1 cellular context compared by ENCODE assay signal in the genomic region with DNA sequence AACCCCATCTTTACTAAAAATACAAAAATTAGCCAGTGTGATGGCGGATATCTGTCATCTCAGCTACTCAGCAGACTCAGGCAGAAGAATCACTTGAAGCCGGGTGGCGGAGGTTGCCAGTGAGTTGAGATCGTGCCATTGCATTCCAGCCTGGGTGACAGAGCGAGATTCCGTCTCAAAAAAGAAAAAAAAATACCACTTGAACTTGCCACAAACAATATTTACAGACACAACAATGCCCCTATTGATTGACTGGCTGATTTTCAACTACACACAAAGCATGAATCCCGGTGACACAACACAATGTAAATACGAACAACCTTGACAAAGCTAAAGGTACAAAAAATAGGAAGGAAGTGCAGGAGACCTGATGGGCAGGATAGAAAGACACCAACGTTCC.
TF ChIP-seq lines count a peak whose summit lies in the region.

No MANE protein-coding gene starts in this region.

TF ChIP-seq in liver, 16 proteins besides CTCF, POLR2A, EP300 and RAD21 (continued from another document):
- TF ChIP-seq, protein P1, sequence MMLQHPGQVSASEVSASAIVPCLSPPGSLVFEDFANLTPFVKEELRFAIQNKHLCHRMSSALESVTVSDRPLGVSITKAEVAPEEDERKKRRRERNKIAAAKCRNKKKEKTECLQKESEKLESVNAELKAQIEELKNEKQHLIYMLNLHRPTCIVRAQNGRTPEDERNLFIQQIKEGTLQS (IDR thresholded peaks at IDR 0.05): no peak
- no peak for TF ChIP-seq JUND (IDR thresholded peaks at IDR 0.05)
- no peak for TF ChIP-seq TAF1 (conservative IDR thresholded peaks at IDR 0.05)
- no peak for TF ChIP-seq SP1 (IDR thresholded peaks at IDR 0.05)
- no peak for TF ChIP-seq NR2F2 (IDR thresholded peaks at IDR 0.05)
- TF ChIP-seq RXRA (IDR thresholded peaks at IDR 0.05): peak in 1 of 2 donors; percentile 13
